29 cellular contexts compared by ENCODE assay signal in the genomic region with DNA sequence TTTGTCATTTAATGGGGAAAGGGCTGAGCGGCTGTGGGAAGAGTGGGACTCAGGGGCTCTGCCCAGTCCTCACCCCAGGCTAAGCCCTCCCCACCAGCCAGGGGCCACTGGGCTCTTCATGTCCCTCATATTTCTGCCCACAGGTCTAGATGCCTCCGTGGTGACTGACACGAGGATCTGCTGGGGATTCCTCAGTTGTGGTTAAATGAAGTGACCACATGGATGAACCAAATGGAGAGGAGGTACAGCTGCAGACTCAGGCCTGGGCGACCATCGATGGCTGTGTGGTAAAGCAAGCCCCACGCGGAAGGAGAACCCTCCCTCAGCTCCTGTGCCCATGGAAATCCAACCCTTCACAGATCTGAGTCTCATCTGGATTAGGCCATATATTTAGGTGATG. TPM values are rescaled to one million over a fixed set of nuclear protein-coding genes. Genes with fewer than 3 reads are reported as not detected.
"Had no signal": no experiment of that assay in that cellular context is flagged by ENCODE, and none has a peak within 500 bp of the region (broad histone marks: within the 10 kb centered on the region; RNA-seq: fewer than 3 reads in every experiment).

No MANE protein-coding gene starts in this region.

- H3K4me2 ChIP-seq: KMS-11 had no signal

- H3K9me3 ChIP-seq: adrenal gland, MG63 had no signal

- H3K27ac Mint-ChIP-seq: activated CD4-positive, alpha-beta memory T cell treated with anti-CD3 and anti-CD28 coated beads for 36 hours; activated naive CD4-positive, alpha-beta T cell treated with anti-CD3 and anti-CD28 coated beads for 36 hours; activated naive CD4-positive, alpha-beta T cell treated with anti-CD3 and anti-CD28 coated beads, Interleukin-2, amount 50 U/mL, for 72 hours; brain; T-helper 2 cell treated with Interferon-gamma antibody and Interleukin-4, amounts not matched to agents 5 μg/mL and 100 μg/mL, for 36 hours had no signal

- H3K4me3 Mint-ChIP-seq: activated CD4-positive, alpha-beta memory T cell treated with anti-CD3 and anti-CD28 coated beads for 36 hours; activated naive CD4-positive, alpha-beta T cell treated with anti-CD3 and anti-CD28 coated beads for 36 hours; brain; T-helper 2 cell treated with Interferon-gamma antibody and Interleukin-4, amounts not matched to agents 5 μg/mL and 100 μg/mL, for 36 hours had no signal

- H3K9ac ChIP-seq: KMS-11 had no signal

- H3K27ac ChIP-seq: adrenal gland, KMS-11, SK-N-MC had no signal

- H3K36me3 Mint-ChIP-seq: activated CD4-positive, alpha-beta memory T cell treated with anti-CD3 and anti-CD28 coated beads for 36 hours; activated naive CD4-positive, alpha-beta T cell treated with anti-CD3 and anti-CD28 coated beads, Interleukin-2, amount 50 U/mL, for 72 hours; brain had no signal

- H3K36me3 ChIP-seq: adrenal gland, MG63 had no signal

- DNase-seq: activated CD4-positive, alpha-beta memory T cell treated with anti-CD3 and anti-CD28 coated beads for 36 hours; activated CD4-positive, alpha-beta T cell treated with anti-CD3 and anti-CD28 coated beads for 4 hours; activated CD4-positive, alpha-beta T cell treated with anti-CD3 and anti-CD28 coated beads, Interleukin-2, amount 50 U/mL, for 1 hour; activated gamma-delta T cell treated with Interleukin-2 at 50 U/mL for 16 hours; activated naive CD4-positive, alpha-beta T cell treated with anti-CD3 and anti-CD28 coated beads for 36 hours; activated T-cell treated with anti-CD3 and anti-CD28 coated beads, Interleukin-2, amount 50 U/mL, for 1 hour; caudate nucleus; cerebellar nuclear complex; MG63; NCI-H1048; NCI-H1105 treated with DMSO at 0.1 percent for 48 hours; NCI-H1436; NCI-H1694; NCI-H1930; NCI-H2081 treated with DMSO at 0.1 percent for 48 hours; NCI-H226; NCI-H446 treated with DMSO at 0.1 percent for 48 hours; NCI-H524 treated with DMSO at 0.1 percent for 48 hours; Right ventricle myocardium superior had no signal

- ATAC-seq: activated naive CD4-positive, alpha-beta T cell treated with anti-CD3 and anti-CD28 coated beads, Interleukin-2, amount 50 U/mL, for 72 hours; Panc1 had no signal

- H3K9me3 Mint-ChIP-seq: activated CD4-positive, alpha-beta memory T cell treated with anti-CD3 and anti-CD28 coated beads for 36 hours; activated naive CD4-positive, alpha-beta T cell treated with anti-CD3 and anti-CD28 coated beads for 36 hours; activated naive CD4-positive, alpha-beta T cell treated with anti-CD3 and anti-CD28 coated beads, Interleukin-2, amount 50 U/mL, for 72 hours; T-helper 2 cell treated with Interferon-gamma antibody and Interleukin-4, amounts not matched to agents 5 μg/mL and 100 μg/mL, for 36 hours had no signal

- FAIRE-seq: TTC549 had no signal

- H3K4me3 ChIP-seq: adrenal gland, MG63, SK-N-MC had no signal

RNA-seq across cellular contexts. Expression of a gene that starts 29.4 kb away (rescaled TPM):
- total RNA-seq: activated CD4-positive, alpha-beta memory T cell treated with anti-CD3 and anti-CD28 coated beads for 36 hours; activated CD8-positive, alpha-beta memory T cell treated with anti-CD3 and anti-CD28 coated beads for 36 hours; activated naive CD4-positive, alpha-beta T cell treated with anti-CD3 and anti-CD28 coated beads for 36 hours; activated naive CD4-positive, alpha-beta T cell treated with anti-CD3 and anti-CD28 coated beads, Interleukin-2, amount 50 U/mL, for 72 hours; adrenal gland; Right ventricle myocardium superior; T-helper 1 cell treated with Interleukin-12 subunit alpha and Interleukin-12 subunit beta and Interleukin-4 antibody, amounts not matched to agents 30 ng/mL and 1 ng/mL, for 36 hours had no signal
- polyA plus RNA-seq: adrenal gland had no signal
